In the genomic region with DNA sequence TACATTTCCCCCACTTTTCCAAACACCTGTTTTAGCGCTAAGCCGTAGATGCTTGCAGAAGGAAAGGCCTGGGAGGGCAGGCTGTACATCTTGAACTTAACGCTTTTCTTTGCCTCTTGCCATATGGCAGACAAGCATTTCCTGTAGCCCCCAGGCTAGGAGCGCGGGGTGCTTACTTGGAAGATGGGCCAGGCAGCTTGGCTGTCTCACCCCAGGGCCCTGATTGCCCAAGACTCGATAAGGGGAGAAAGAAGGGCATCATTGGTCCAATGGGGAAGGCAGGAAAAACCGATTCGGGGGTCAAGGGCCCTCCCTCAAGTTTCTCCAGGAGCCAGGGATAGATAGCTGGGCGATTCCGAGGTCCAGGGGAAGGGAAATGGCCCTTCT, we compare ENCODE assay signal across 10 cellular contexts. TPM values are rescaled to one million over a fixed set of nuclear protein-coding genes. Genes with fewer than 3 reads are reported as not detected.
DNase-seq lines count a peak whose midpoint lies in the region; FAIRE-seq and TF ChIP-seq lines count a peak whose summit lies in the region.
"Had no signal": no experiment of that assay in that cellular context is flagged by ENCODE, and none has a peak within 500 bp of the region (broad histone marks: within the 10 kb centered on the region; RNA-seq: fewer than 3 reads in every experiment).

No MANE protein-coding gene starts in this region.

- H3K9me3 ChIP-seq in SK-N-MC (ENCODE audit: low read depth, low read length) (no peaks in the 10 kb centered on the region), keratinocyte (ENCODE audit: control insufficient read depth, low read depth, low read length) (no peaks in the 10 kb centered on the region), tibial artery (no peaks in the 10 kb centered on the region)
- H3K9me3 ChIP-seq: neutrophil had no signal

- no peaks in the 10 kb centered on the region for H3K36me3 ChIP-seq in SK-N-MC (ENCODE audit: insufficient read depth, low read length)
- H3K36me3 ChIP-seq in keratinocyte (ENCODE audit: control insufficient read depth in 2 of 2, extremely low read depth in 1 of 2, insufficient read depth in 2 of 2, low read length in 2 of 2): peaks cover 0 to 4% of the 10 kb centered on the region in 2 experiments
- H3K36me3 ChIP-seq in tibial artery: no peaks in the 10 kb centered on the region
- H3K36me3 ChIP-seq: neutrophil had no signal

- no peak for FAIRE-seq in keratinocyte (lab: Jason Lieb, UNC)

- H3K9me1 ChIP-seq in keratinocyte (ENCODE audit: control insufficient read depth, extremely low read depth, insufficient read depth, low read length): no peaks in the 10 kb centered on the region

- H2AFZ ChIP-seq in keratinocyte (ENCODE audit: control insufficient read depth, low read length): no peak overlapping the region

- intact Hi-C loops in tibial artery (cut with DNase I; ENCODE audit: low total_unique reads): loop anchor here (5.0 kb wide), 1 partner anchor 975 kb away; no protein-coding TSS in a partner anchor

- peaks cover 6% of the 10 kb centered on the region for H3K27me3 ChIP-seq in keratinocyte (ENCODE audit: control insufficient read depth, extremely low read depth, insufficient read depth, low read length)
- no peaks in the 10 kb centered on the region for H3K27me3 ChIP-seq in tibial artery

- peak overlapping the region; percentile 98 for H3K4me2 ChIP-seq in keratinocyte (ENCODE audit: control insufficient read depth, extremely low read depth, insufficient read depth, low read depth, low read length)

- dilution Hi-C loops in keratinocyte (cut with MboI; ENCODE audit: extremely low pct_ligation_motif_present, low sequenced_read_pairs): no loop called here

- DNase-seq in activated naive CD4-positive, alpha-beta T cell treated with Interleukin-2 at 50 U/mL for 16 hours: peak; percentile 1
- DNase-seq in activated naive CD4-positive, alpha-beta T cell (lab: John Stamatoyannopoulos, UW): no peak
- DNase-seq in SK-N-MC (ENCODE audit: low read depth, low spot score) (peak; percentile 12), keratinocyte (ENCODE audit: low read depth, low spot score) (no peak), tibial artery (peak; percentile 34 to 73), NCI-H2029 treated with DMSO at 0.1 percent for 48 hours (lab: John Stamatoyannopoulos, UW) (no peak), C1 segment of cervical spinal cord (lab: John Stamatoyannopoulos, UW) (no peak), SKM-1 (lab: John Stamatoyannopoulos, UW; ENCODE audit: unreplicated experiment) (no peak)

- peaks cover 52% of the 10 kb centered on the region for H3K79me2 ChIP-seq in keratinocyte (ENCODE audit: control insufficient read depth, insufficient read depth, low read length)

- TF ChIP-seq CTCF in keratinocyte (optimal IDR thresholded peaks at IDR 0.05 in 1 of 3, IDR thresholded peaks at IDR 0.05 in 1 of 3, conservative IDR thresholded peaks at IDR 0.05 in 1 of 3; ENCODE audit: extremely low read depth in 1 of 3, insufficient read depth in 2 of 3, low read length in 3 of 3) (no peak), tibial artery (IDR thresholded peaks at IDR 0.05) (no peak)

- H3K4me3 ChIP-seq in SK-N-MC (peak overlapping the region; percentile 81), keratinocyte (ENCODE audit: control insufficient read depth in 2 of 3, extremely low read depth in 1 of 3, insufficient read depth in 2 of 3, low read depth in 1 of 3, low read length in 3 of 3) (peak overlapping the region; percentile 78 to 94 (median 84)), tibial artery (peak overlapping the region; percentile 68 to 91)

- H4K20me1 ChIP-seq in keratinocyte (ENCODE audit: control insufficient read depth, extremely low read depth, insufficient read depth, low read length): no peaks in the 10 kb centered on the region

- H3K27ac ChIP-seq in SK-N-MC (no peak overlapping the region), keratinocyte (ENCODE audit: control insufficient read depth, insufficient read depth, low read length) (peak overlapping the region; percentile 87), tibial artery (peak overlapping the region; percentile 96 to 97)
- H3K27ac ChIP-seq: dorsolateral prefrontal cortex, neutrophil had no signal

- H3K4me1 ChIP-seq in keratinocyte (ENCODE audit: control insufficient read depth, extremely low read depth, insufficient read depth, low read length): peaks cover 32% of the 10 kb centered on the region
- peaks cover 0 to 41% (median 12%) of the 10 kb centered on the region in 4 donors for H3K4me1 ChIP-seq in tibial artery

- H3K9ac ChIP-seq in SK-N-MC (ENCODE audit: insufficient read length) (peak overlapping the region; percentile 77), keratinocyte (ENCODE audit: control insufficient read depth, extremely low read depth, insufficient read depth, low read length) (peak overlapping the region; percentile 83)

RNA-seq across cellular contexts. Expression of a gene that starts 1.7 kb away (rescaled TPM):
- 1.6 to 4.5 TPM (median 2.4 TPM) in 3 replicates for polyA plus RNA-seq in keratinocyte
- 0.40 TPM for polyA plus RNA-seq in keratinocyte (2011; ENCODE audit: low read depth)
- polyA plus RNA-seq in keratinocyte (2011; cell fraction: cytosol; rRNA removed): 2.0 and 2.2 TPM in 2 replicates
- polyA plus RNA-seq in keratinocyte (2011; cell fraction: nucleus; rRNA removed): 2.0 and 2.1 TPM in 2 replicates
- polyA plus RNA-seq in keratinocyte (2012; ENCODE audit: low replicate concordance): 2.5 and 9.5 TPM in 2 replicates
- polyA minus RNA-seq in keratinocyte: 1.9 to 5.1 TPM (median 3.0 TPM) in 3 replicates
- not detected for polyA minus RNA-seq in keratinocyte (2011; cell fraction: cytosol; rRNA and poly(A)+ RNA removed)
- polyA minus RNA-seq in keratinocyte (2011; cell fraction: nucleus; rRNA and poly(A)+ RNA removed): 0.47 and 0.84 TPM in 2 replicates

RNA-seq across cellular contexts. Expression of a gene that starts 7.0 kb away (rescaled TPM):
- polyA plus RNA-seq in keratinocyte: 9.0 to 40.5 TPM (median 28.1 TPM) in 3 replicates
- 76.1 TPM for polyA plus RNA-seq in keratinocyte (2011; ENCODE audit: low read depth)
- polyA plus RNA-seq in keratinocyte (2011; cell fraction: cytosol; rRNA removed): 20.4 and 23.2 TPM in 2 replicates
- polyA plus RNA-seq in keratinocyte (2011; cell fraction: nucleus; rRNA removed): 22.3 and 31.4 TPM in 2 replicates
- 21.1 and 27.0 TPM in 2 replicates for polyA plus RNA-seq in keratinocyte (2012; ENCODE audit: low replicate concordance)
- polyA minus RNA-seq in keratinocyte: 1.5 to 5.7 TPM (median 4.0 TPM) in 3 replicates
- polyA minus RNA-seq in keratinocyte (2011; cell fraction: cytosol; rRNA and poly(A)+ RNA removed): 9.4 TPM
- 2.2 and 3.8 TPM in 2 replicates for polyA minus RNA-seq in keratinocyte (2011; cell fraction: nucleus; rRNA and poly(A)+ RNA removed)

RNA-seq across cellular contexts. Expression of a gene that starts 12.7 kb away (rescaled TPM):
- 0.07 to 0.18 TPM (median 0.14 TPM) in 3 replicates for polyA plus RNA-seq in keratinocyte
- not detected for polyA plus RNA-seq in keratinocyte (2011; ENCODE audit: low read depth)
- polyA plus RNA-seq in keratinocyte (2011; cell fraction: cytosol; rRNA removed): 0.17 and 0.19 TPM in 2 replicates
- polyA plus RNA-seq in keratinocyte (2011; cell fraction: nucleus; rRNA removed): 0.13 TPM in 2 replicates
- 0.16 and 0.27 TPM in 2 replicates for polyA plus RNA-seq in keratinocyte (2012; ENCODE audit: low replicate concordance)
- polyA minus RNA-seq in keratinocyte: not detected in 3 replicates
- not detected for polyA minus RNA-seq in keratinocyte (2011; cell fraction: cytosol; rRNA and poly(A)+ RNA removed)
- polyA minus RNA-seq in keratinocyte (2011; cell fraction: nucleus; rRNA and poly(A)+ RNA removed): not detected in 2 replicates

RNA-seq across cellular contexts. Expression of a gene that starts 15.9 kb away (rescaled TPM):
- 3.8 to 13.5 TPM (median 8.1 TPM) in 3 replicates for polyA plus RNA-seq in keratinocyte
- 4.9 TPM for polyA plus RNA-seq in keratinocyte (2011; ENCODE audit: low read depth)
- polyA plus RNA-seq in keratinocyte (2011; cell fraction: cytosol; rRNA removed): 7.4 and 9.8 TPM in 2 replicates
- polyA plus RNA-seq in keratinocyte (2011; cell fraction: nucleus; rRNA removed): 5.2 and 6.0 TPM in 2 replicates
- polyA plus RNA-seq in keratinocyte (2012; ENCODE audit: low replicate concordance): 3.9 and 14.3 TPM in 2 replicates
- polyA minus RNA-seq in keratinocyte: 4.5 to 4.9 TPM (median 4.8 TPM) in 3 replicates
- 11.9 TPM for polyA minus RNA-seq in keratinocyte (2011; cell fraction: cytosol; rRNA and poly(A)+ RNA removed)
- polyA minus RNA-seq in keratinocyte (2011; cell fraction: nucleus; rRNA and poly(A)+ RNA removed): 2.0 and 2.3 TPM in 2 replicates

RNA-seq across cellular contexts. Expression of a gene that starts 20.0 kb away (rescaled TPM):
- 0.17 to 0.84 TPM (median 0.58 TPM) in 3 replicates for polyA plus RNA-seq in keratinocyte
- 0.87 TPM for polyA plus RNA-seq in keratinocyte (2011; ENCODE audit: low read depth)
- 0.55 and 0.95 TPM in 2 replicates for polyA plus RNA-seq in keratinocyte (2011; cell fraction: cytosol; rRNA removed)
- polyA plus RNA-seq in keratinocyte (2011; cell fraction: nucleus; rRNA removed): 1.2 and 2.0 TPM in 2 replicates
- polyA plus RNA-seq in keratinocyte (2012; ENCODE audit: low replicate concordance): 1.1 and 3.2 TPM in 2 replicates
- polyA minus RNA-seq in keratinocyte: 0.22 to 1.2 TPM in 2 of 3 replicates, not detected in the other
- polyA minus RNA-seq in keratinocyte (2011; cell fraction: cytosol; rRNA and poly(A)+ RNA removed): 1.9 TPM
- 0.54 and 1.2 TPM in 2 replicates for polyA minus RNA-seq in keratinocyte (2011; cell fraction: nucleus; rRNA and poly(A)+ RNA removed)

Comparison
In these comparisons a context has a peak if more than half of its experiments do, and no peak if none do; other contexts are left out.
1. DNase-seq: peak in activated naive CD4-positive, alpha-beta T cell treated with Interleukin-2 at 50 U/mL for 16 hours (single experiment), SK-N-MC (single experiment) and tibial artery (2 of 2); none in activated naive CD4-positive, alpha-beta T cell (0 of 4), keratinocyte (single experiment), NCI-H2029 treated with DMSO at 0.1 percent for 48 hours (single experiment), C1 segment of cervical spinal cord (0 of 14) and SKM-1 (single experiment).
2. Peak in every context shown above with its lines, with median percentiles within 50 percentile points of each other: H3K4me3 ChIP-seq.